Comparison of ENCODE assay signal across 1 cellular context in the genomic region with DNA sequence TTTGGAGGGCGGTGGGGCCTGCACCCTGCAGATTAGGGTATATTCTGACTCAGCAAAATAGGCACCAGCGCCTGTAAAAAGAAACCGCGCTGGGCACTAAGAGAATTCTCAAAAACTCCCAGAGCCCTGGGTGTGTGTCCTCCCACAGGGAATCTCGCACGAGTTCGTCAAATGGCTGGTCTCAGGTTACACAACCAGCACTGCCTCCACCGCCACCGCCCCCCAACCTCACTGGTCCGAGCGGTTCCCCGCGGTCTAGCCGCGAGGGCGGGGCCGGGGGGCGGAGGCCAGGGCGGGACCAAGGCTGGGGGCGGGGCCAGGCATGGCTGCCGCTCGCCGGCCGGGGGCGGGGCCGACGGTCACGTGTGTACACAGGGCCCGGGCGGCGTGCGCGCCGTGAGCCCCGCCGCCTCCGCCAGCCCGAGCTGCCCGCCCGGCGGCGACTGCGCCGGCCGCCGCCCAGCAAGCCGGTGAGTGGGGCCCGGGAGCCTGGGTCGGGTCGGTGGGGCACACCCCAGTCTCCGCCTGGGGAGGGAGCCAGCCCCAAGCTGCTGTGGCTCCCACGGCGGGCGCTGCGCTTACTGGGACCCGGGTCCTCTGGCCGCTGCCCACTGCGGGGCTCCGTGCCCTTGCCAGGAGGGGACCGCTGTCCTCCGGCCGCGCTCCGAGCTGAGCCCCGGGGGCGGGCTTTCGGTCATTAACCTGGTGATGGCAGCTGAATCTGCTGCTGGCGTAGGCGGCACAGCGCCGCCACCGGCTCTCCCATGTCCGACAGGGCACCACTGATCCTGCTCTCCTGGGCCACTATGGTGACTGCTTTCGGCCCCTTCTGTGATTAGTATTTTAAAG.
TF ChIP-seq lines count a peak whose summit lies in the region.

A gene with protein sequence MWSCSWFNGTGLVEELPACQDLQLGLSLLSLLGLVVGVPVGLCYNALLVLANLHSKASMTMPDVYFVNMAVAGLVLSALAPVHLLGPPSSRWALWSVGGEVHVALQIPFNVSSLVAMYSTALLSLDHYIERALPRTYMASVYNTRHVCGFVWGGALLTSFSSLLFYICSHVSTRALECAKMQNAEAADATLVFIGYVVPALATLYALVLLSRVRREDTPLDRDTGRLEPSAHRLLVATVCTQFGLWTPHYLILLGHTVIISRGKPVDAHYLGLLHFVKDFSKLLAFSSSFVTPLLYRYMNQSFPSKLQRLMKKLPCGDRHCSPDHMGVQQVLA (plus strand): TSS at position 358 of the 849 bp plus-strand sequence. CDS start 12,970 bp downstream, outside the sequence.

TF ChIP-seq in GM12878, 131 proteins besides CTCF, POLR2A, EP300 and RAD21 (continued from another document and continues in another):
- TF ChIP-seq ZSCAN29 (IDR thresholded peaks at IDR 0.05) (no peak), HDAC2 (IDR thresholded peaks at IDR 0.05) (no peak), POLR2AphosphoS2 (IDR thresholded peaks at IDR 0.05; ENCODE audit: low read depth, low read length) (no peak), NR2C1 (IDR thresholded peaks at IDR 0.05) (no peak), RAD51 (IDR thresholded peaks at IDR 0.05) (no peak), SMC3 (IDR thresholded peaks at IDR 0.05; ENCODE audit: borderline replicate concordance, low read length) (peak; percentile 8; the same call in 1 of the 2 replicates), NBN (IDR thresholded peaks at IDR 0.05) (peak; percentile 57; the same call in 1 of the 2 replicates), DPF2 (IDR thresholded peaks at IDR 0.05) (peak; percentile 83), YY1 (IDR thresholded peaks at IDR 0.05; ENCODE audit: low read depth, low read length) (peak; percentile 49; the same call in 1 of the 2 replicates), HDGF (IDR thresholded peaks at IDR 0.05) (no peak), JUNB (IDR thresholded peaks at IDR 0.05) (0 out of 2 replicates have a peak, but pooled peaks have one; percentile 7), NRF1 (conservative IDR thresholded peaks at IDR 0.05; ENCODE audit: low read depth, low read length) (no peak), MYC (IDR thresholded peaks at IDR 0.05; ENCODE audit: insufficient read depth, insufficient read length, insufficient replicate concordance, low read length, severe bottlenecking) (no peak), CHD1 (IDR thresholded peaks at IDR 0.05; ENCODE audit: low read depth, low read length) (no peak), ESRRA (IDR thresholded peaks at IDR 0.05; ENCODE audit: low read length) (no peak), FOXM1 (IDR thresholded peaks at IDR 0.05; ENCODE audit: low read depth, low read length) (no peak), GATAD2B (conservative IDR thresholded peaks at IDR 0.05; ENCODE audit: low read depth) (peak; percentile 81), SIX5 (IDR thresholded peaks at IDR 0.05; ENCODE audit: low read depth, low read length, severe bottlenecking) (peak; percentile 27), POLR2AphosphoS5 (IDR thresholded peaks at IDR 0.05; ENCODE audit: low read length) (no peak), LARP7 (IDR thresholded peaks at IDR 0.05) (peak; percentile 65), CHD2 (IDR thresholded peaks at IDR 0.05; ENCODE audit: borderline replicate concordance, low read depth, low read length) (peak; percentile 64), EED (IDR thresholded peaks at IDR 0.05; ENCODE audit: low read depth) (peak; percentile 70; the same call in 1 of the 2 replicates), MTA2 (IDR thresholded peaks at IDR 0.05; ENCODE audit: low read depth) (peak; percentile 34; the same call in 1 of the 2 replicates), FOS (IDR thresholded peaks at IDR 0.05; ENCODE audit: borderline replicate concordance, extremely low read depth, insufficient read length) (no peak), SP1 (IDR thresholded peaks at IDR 0.05; ENCODE audit: low read depth, low read length) (peak; percentile 24), RB1 (IDR thresholded peaks at IDR 0.05; ENCODE audit: borderline replicate concordance) (peak; percentile 65; the same call in 1 of the 2 replicates), EGR1 (IDR thresholded peaks at IDR 0.05; ENCODE audit: borderline replicate concordance in 1 of 2, low read depth in 2 of 2, low read length in 2 of 2) (peak in 1 of 2 experiments; percentile 54; a peak in 1 of 3 replicates), POU2F2 (IDR thresholded peaks at IDR 0.05; ENCODE audit: borderline replicate concordance, low read depth, low read length) (0 out of 3 replicates have a peak, but pooled peaks have one; percentile 22)
- TF ChIP-seq, protein P1, sequence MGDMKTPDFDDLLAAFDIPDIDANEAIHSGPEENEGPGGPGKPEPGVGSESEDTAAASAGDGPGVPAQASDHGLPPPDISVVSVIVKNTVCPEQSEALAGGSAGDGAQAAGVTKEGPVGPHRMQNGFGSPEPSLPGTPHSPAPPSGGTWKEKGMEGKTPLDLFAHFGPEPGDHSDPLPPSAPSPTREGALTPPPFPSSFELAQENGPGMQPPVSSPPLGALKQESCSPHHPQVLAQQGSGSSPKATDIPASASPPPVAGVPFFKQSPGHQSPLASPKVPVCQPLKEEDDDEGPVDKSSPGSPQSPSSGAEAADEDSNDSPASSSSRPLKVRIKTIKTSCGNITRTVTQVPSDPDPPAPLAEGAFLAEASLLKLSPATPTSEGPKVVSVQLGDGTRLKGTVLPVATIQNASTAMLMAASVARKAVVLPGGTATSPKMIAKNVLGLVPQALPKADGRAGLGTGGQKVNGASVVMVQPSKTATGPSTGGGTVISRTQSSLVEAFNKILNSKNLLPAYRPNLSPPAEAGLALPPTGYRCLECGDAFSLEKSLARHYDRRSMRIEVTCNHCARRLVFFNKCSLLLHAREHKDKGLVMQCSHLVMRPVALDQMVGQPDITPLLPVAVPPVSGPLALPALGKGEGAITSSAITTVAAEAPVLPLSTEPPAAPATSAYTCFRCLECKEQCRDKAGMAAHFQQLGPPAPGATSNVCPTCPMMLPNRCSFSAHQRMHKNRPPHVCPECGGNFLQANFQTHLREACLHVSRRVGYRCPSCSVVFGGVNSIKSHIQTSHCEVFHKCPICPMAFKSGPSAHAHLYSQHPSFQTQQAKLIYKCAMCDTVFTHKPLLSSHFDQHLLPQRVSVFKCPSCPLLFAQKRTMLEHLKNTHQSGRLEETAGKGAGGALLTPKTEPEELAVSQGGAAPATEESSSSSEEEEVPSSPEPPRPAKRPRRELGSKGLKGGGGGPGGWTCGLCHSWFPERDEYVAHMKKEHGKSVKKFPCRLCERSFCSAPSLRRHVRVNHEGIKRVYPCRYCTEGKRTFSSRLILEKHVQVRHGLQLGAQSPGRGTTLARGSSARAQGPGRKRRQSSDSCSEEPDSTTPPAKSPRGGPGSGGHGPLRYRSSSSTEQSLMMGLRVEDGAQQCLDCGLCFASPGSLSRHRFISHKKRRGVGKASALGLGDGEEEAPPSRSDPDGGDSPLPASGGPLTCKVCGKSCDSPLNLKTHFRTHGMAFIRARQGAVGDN (IDR thresholded peaks at IDR 0.05): no peak
- TF ChIP-seq, protein P2, sequence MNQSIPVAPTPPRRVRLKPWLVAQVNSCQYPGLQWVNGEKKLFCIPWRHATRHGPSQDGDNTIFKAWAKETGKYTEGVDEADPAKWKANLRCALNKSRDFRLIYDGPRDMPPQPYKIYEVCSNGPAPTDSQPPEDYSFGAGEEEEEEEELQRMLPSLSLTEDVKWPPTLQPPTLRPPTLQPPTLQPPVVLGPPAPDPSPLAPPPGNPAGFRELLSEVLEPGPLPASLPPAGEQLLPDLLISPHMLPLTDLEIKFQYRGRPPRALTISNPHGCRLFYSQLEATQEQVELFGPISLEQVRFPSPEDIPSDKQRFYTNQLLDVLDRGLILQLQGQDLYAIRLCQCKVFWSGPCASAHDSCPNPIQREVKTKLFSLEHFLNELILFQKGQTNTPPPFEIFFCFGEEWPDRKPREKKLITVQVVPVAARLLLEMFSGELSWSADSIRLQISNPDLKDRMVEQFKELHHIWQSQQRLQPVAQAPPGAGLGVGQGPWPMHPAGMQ (IDR thresholded peaks at IDR 0.05; ENCODE audit: borderline replicate concordance): no peak
- TF ChIP-seq, protein P3, sequence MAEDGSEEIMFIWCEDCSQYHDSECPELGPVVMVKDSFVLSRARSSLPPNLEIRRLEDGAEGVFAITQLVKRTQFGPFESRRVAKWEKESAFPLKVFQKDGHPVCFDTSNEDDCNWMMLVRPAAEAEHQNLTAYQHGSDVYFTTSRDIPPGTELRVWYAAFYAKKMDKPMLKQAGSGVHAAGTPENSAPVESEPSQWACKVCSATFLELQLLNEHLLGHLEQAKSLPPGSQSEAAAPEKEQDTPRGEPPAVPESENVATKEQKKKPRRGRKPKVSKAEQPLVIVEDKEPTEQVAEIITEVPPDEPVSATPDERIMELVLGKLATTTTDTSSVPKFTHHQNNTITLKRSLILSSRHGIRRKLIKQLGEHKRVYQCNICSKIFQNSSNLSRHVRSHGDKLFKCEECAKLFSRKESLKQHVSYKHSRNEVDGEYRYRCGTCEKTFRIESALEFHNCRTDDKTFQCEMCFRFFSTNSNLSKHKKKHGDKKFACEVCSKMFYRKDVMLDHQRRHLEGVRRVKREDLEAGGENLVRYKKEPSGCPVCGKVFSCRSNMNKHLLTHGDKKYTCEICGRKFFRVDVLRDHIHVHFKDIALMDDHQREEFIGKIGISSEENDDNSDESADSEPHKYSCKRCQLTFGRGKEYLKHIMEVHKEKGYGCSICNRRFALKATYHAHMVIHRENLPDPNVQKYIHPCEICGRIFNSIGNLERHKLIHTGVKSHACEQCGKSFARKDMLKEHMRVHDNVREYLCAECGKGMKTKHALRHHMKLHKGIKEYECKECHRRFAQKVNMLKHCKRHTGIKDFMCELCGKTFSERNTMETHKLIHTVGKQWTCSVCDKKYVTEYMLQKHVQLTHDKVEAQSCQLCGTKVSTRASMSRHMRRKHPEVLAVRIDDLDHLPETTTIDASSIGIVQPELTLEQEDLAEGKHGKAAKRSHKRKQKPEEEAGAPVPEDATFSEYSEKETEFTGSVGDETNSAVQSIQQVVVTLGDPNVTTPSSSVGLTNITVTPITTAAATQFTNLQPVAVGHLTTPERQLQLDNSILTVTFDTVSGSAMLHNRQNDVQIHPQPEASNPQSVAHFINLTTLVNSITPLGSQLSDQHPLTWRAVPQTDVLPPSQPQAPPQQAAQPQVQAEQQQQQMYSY (CRISPR knock-in tag; IDR thresholded peaks at IDR 0.05): no peak
- TF ChIP-seq, protein P4, sequence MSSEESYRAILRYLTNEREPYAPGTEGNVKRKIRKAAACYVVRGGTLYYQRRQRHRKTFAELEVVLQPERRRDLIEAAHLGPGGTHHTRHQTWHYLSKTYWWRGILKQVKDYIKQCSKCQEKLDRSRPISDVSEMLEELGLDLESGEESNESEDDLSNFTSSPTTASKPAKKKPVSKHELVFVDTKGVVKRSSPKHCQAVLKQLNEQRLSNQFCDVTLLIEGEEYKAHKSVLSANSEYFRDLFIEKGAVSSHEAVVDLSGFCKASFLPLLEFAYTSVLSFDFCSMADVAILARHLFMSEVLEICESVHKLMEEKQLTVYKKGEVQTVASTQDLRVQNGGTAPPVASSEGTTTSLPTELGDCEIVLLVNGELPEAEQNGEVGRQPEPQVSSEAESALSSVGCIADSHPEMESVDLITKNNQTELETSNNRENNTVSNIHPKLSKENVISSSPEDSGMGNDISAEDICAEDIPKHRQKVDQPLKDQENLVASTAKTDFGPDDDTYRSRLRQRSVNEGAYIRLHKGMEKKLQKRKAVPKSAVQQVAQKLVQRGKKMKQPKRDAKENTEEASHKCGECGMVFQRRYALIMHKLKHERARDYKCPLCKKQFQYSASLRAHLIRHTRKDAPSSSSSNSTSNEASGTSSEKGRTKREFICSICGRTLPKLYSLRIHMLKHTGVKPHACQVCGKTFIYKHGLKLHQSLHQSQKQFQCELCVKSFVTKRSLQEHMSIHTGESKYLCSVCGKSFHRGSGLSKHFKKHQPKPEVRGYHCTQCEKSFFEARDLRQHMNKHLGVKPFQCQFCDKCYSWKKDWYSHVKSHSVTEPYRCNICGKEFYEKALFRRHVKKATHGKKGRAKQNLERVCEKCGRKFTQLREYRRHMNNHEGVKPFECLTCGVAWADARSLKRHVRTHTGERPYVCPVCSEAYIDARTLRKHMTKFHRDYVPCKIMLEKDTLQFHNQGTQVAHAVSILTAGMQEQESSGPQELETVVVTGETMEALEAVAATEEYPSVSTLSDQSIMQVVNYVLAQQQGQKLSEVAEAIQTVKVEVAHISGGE (CRISPR knock-in tag; IDR thresholded peaks at IDR 0.05): no peak
- TF ChIP-seq, protein P5, sequence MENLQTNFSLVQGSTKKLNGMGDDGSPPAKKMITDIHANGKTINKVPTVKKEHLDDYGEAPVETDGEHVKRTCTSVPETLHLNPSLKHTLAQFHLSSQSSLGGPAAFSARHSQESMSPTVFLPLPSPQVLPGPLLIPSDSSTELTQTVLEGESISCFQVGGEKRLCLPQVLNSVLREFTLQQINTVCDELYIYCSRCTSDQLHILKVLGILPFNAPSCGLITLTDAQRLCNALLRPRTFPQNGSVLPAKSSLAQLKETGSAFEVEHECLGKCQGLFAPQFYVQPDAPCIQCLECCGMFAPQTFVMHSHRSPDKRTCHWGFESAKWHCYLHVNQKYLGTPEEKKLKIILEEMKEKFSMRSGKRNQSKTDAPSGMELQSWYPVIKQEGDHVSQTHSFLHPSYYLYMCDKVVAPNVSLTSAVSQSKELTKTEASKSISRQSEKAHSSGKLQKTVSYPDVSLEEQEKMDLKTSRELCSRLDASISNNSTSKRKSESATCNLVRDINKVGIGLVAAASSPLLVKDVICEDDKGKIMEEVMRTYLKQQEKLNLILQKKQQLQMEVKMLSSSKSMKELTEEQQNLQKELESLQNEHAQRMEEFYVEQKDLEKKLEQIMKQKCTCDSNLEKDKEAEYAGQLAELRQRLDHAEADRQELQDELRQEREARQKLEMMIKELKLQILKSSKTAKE (IDR thresholded peaks at IDR 0.05; ENCODE audit: low read depth, poor library complexity, severe bottlenecking): peak; percentile 77
- TF ChIP-seq, protein P6, sequence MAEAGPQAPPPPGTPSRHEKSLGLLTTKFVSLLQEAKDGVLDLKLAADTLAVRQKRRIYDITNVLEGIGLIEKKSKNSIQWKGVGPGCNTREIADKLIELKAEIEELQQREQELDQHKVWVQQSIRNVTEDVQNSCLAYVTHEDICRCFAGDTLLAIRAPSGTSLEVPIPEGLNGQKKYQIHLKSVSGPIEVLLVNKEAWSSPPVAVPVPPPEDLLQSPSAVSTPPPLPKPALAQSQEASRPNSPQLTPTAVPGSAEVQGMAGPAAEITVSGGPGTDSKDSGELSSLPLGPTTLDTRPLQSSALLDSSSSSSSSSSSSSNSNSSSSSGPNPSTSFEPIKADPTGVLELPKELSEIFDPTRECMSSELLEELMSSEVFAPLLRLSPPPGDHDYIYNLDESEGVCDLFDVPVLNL (IDR thresholded peaks at IDR 0.05; ENCODE audit: low read depth, low read length): no peak
- TF ChIP-seq, protein P7, sequence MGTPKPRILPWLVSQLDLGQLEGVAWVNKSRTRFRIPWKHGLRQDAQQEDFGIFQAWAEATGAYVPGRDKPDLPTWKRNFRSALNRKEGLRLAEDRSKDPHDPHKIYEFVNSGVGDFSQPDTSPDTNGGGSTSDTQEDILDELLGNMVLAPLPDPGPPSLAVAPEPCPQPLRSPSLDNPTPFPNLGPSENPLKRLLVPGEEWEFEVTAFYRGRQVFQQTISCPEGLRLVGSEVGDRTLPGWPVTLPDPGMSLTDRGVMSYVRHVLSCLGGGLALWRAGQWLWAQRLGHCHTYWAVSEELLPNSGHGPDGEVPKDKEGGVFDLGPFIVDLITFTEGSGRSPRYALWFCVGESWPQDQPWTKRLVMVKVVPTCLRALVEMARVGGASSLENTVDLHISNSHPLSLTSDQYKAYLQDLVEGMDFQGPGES (IDR thresholded peaks at IDR 0.05): no peak
- TF ChIP-seq, protein P8, sequence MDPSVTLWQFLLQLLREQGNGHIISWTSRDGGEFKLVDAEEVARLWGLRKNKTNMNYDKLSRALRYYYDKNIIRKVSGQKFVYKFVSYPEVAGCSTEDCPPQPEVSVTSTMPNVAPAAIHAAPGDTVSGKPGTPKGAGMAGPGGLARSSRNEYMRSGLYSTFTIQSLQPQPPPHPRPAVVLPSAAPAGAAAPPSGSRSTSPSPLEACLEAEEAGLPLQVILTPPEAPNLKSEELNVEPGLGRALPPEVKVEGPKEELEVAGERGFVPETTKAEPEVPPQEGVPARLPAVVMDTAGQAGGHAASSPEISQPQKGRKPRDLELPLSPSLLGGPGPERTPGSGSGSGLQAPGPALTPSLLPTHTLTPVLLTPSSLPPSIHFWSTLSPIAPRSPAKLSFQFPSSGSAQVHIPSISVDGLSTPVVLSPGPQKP (IDR thresholded peaks at IDR 0.05; ENCODE audit: low read depth, low read length): no peak
